In the genomic region with DNA sequence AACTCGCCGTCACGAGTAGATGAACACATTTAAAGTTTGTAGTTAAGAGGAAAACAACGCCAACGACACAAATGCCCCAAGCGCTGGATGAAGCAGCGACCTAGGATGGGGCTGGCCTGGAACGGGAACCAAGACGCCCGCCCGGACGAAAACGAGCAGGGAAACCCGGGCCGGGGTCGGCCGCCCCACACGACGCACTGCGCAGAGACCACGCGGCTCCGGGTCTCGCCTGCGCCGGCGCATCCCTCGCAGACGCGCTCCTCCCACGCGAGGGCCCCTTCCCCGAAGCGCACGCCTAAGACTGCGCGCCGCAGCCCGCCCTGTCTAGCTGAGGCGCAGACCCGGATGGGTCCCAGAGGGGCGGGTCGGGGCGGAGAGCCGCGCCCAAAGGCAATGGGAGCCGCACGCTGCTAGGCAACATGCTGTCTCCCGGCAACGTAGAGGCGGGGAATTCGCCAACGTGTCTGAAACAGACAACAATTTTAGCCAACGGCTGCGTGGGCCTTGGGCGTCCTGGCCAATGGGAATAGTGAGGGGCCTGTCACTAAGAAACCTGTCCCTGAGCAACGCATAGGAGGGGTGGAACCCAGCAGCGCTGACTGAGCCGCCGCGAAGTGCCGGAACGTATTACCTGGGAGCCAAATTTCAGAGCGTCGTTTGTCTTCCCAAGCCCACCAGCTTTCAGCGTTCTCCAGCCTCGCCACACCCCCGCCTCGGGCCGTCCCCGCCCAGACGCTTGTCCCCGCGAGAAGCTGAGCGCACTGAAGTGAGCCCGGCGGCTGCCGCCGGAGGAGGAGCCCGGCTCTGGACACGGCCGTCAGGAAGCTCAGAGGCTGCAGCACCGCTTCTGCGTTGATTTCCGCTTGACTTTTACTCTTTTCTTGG, we compare ENCODE assay signal across 8 cellular contexts. TPM values are rescaled to one million over a fixed set of nuclear protein-coding genes. Genes with fewer than 3 reads are reported as not detected.
DNase-seq lines count a peak whose midpoint lies in the region; FAIRE-seq lines count a peak whose summit lies in the region.

No MANE protein-coding gene starts in this region.

- peak overlapping the region in 1 of 2 donors; percentile 41 for H3K4me3 ChIP-seq in small intestine (ENCODE audit: low read depth in 1 of 2, low read length in 2 of 2)

- in situ Hi-C loops in G401 (cut with HindIII; ENCODE audit: low sequenced_read_pairs) = no loop called here

- H3K36me3 ChIP-seq in small intestine (ENCODE audit: control insufficient read depth in 2 of 2, insufficient read depth in 2 of 2, low read length in 2 of 2) = no peaks in the 10 kb centered on the region

- no peak for FAIRE-seq in small intestine (lab: Jason Lieb, UNC)

- H3K27ac ChIP-seq in caudate nucleus (ENCODE audit: low read depth, low read length) (peak overlapping the region; percentile 54), small intestine (ENCODE audit: low read depth in 1 of 2, low read length in 1 of 2) (peak overlapping the region; percentile 42 to 87)

- H3K27me3 ChIP-seq in small intestine (ENCODE audit: control insufficient read depth in 2 of 2, insufficient read depth in 2 of 2, low read length in 2 of 2) = peaks cover 0 to 5% of the 10 kb centered on the region in 2 donors

- no peaks in the 10 kb centered on the region for H3K4me1 ChIP-seq in small intestine (ENCODE audit: control insufficient read depth in 2 of 2, insufficient read depth in 1 of 2, low read depth in 1 of 2, low read length in 1 of 2)

- DNase-seq in G401 (ENCODE audit: low spot score) (peak; percentile 88), HCEC 1CT (peak; percentile 93), NCI-H146 treated with DMSO at 0.1 percent for 48 hours (lab: John Stamatoyannopoulos, UW; ENCODE audit: unreplicated experiment) (peak; percentile 86), caudate nucleus (lab: John Stamatoyannopoulos, UW) (peak; percentile 43 to 99 (median 95)), iPS-NIHi7 (ENCODE audit: extremely low spot score) (peak; percentile 96), small intestine (peak; percentile 80), NCI-H226 (no peak)
- peak; percentile 80 to 89 (median 84) for DNase-seq in activated CD4-positive, CD25-positive, alpha-beta regulatory T cell (lab: John Stamatoyannopoulos, UW)

- WGBS in small intestine, 3 donors = 2 to 15% (median 11%) methylated on average over 78 to 85 of the region's 85 CpGs

- no peaks in the 10 kb centered on the region for H3K9me3 ChIP-seq in small intestine (ENCODE audit: control insufficient read depth, low read depth)

RNA-seq across cellular contexts. Expression of gene CHFR, which starts 21.0 kb away (rescaled TPM):
- 32.5 and 38.6 TPM in 2 replicates for total RNA-seq in G401 (2014; rRNA removed; shearing (Covaris generic))
- polyA plus RNA-seq in small intestine = 10 to 100 TPM; 23.9 to 43.4 (median 35.9) TPM

RNA-seq across cellular contexts. Expression of gene ZNF605, which starts 47.7 kb away (rescaled TPM):
- 5.7 and 7.1 TPM in 2 replicates for total RNA-seq in G401 (2014; rRNA removed; shearing (Covaris generic))
- polyA plus RNA-seq in small intestine = 1 to 10 TPM in 2 of 3 donors, under 1 TPM in 1; 0.81 to 3.3 (median 2.2) TPM
